ENCODE assay signal across 8 cellular contexts in the genomic region with DNA sequence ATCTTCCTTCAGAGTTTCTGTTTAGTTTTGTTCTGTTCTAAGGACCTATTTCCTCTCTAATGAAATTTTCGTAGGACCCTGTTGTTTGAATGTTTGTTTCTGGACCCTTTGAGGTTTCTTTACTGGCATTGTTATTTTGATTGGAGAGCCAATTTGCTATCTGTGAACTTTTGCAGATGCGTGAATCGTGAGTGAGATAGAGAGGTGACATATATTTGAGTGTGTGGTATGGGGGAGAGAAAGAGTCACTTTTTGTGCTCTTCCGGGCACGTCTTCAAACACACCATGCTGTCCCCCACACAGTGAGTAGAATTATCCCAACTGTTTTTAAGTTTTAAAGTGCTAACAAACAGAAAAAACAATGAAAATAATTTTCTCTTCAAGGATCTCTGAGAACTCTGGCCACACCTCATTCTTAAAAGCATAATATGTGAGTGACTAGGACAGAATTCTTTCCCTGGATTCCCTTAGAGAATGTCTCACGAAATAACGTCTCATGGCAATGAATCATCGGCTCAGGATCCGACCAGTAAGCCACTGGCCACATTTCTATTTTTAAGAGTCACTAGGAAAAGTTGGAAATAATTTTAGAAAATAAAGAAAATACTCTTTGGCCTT.
DNase-seq lines count a peak whose midpoint lies in the region; ATAC-seq, FAIRE-seq and TF ChIP-seq lines count a peak whose summit lies in the region.

No MANE protein-coding gene starts in this region.

- FAIRE-seq in HTR-8/SVneo (lab: Jason Lieb, UNC) (peak; percentile 23), small intestine (lab: Jason Lieb, UNC) (no peak)

- H3K27me3 Mint-ChIP-seq in activated naive CD8-positive, alpha-beta T cell treated with anti-CD3 and anti-CD28 coated beads, Interleukin-2, amount 50 U/mL, for 24 hours = no peaks in the 10 kb centered on the region

- TF ChIP-seq CTCF in hepatocyte (IDR thresholded peaks at IDR 0.05; ENCODE audit: poor library complexity) = no peak

- no peaks in the 10 kb centered on the region for H3K36me3 Mint-ChIP-seq in activated naive CD8-positive, alpha-beta T cell treated with anti-CD3 and anti-CD28 coated beads, Interleukin-2, amount 50 U/mL, for 24 hours (ENCODE audit: low read depth)

- H3K9me2 ChIP-seq in hepatocyte (replicated peaks; ENCODE audit: insufficient read depth) = no peaks in the 10 kb centered on the region

- peaks cover 61% of the 10 kb centered on the region for H3K4me1 Mint-ChIP-seq in activated naive CD8-positive, alpha-beta T cell treated with anti-CD3 and anti-CD28 coated beads, Interleukin-2, amount 50 U/mL, for 24 hours

- H3K36me3 ChIP-seq in hepatocyte (replicated peaks; ENCODE audit: insufficient read depth, low read depth) (no peaks in the 10 kb centered on the region), small intestine (ENCODE audit: control insufficient read depth in 2 of 2, insufficient read depth in 2 of 2, low read length in 2 of 2) (no peaks in the 10 kb centered on the region)

- H4K20me1 ChIP-seq in hepatocyte (ENCODE audit: insufficient read depth, poor library complexity, severe bottlenecking) = no peaks in the 10 kb centered on the region

- ATAC-seq in activated naive CD8-positive, alpha-beta T cell treated with anti-CD3 and anti-CD28 coated beads, Interleukin-2, amount 50 U/mL, for 24 hours = peak; percentile 88
- ATAC-seq in GM21423 (IDR thresholded peaks at IDR 0.05; ENCODE audit: unreplicated experiment) (no peak), GM19395 (IDR thresholded peaks at IDR 0.05; ENCODE audit: unreplicated experiment) (no peak)

- H3K27me3 ChIP-seq in hepatocyte (no peaks in the 10 kb centered on the region), small intestine (ENCODE audit: control insufficient read depth in 2 of 2, insufficient read depth in 2 of 2, low read length in 2 of 2) (no peaks in the 10 kb centered on the region)

- H3K4me2 ChIP-seq in hepatocyte = peak overlapping the region; percentile 68

- peak overlapping the region; percentile 79 for H3K4me3 Mint-ChIP-seq in activated naive CD8-positive, alpha-beta T cell treated with anti-CD3 and anti-CD28 coated beads, Interleukin-2, amount 50 U/mL, for 24 hours

- peak overlapping the region; percentile 11 for H2AFZ ChIP-seq in hepatocyte

- H3K9me3 Mint-ChIP-seq in activated naive CD8-positive, alpha-beta T cell treated with anti-CD3 and anti-CD28 coated beads, Interleukin-2, amount 50 U/mL, for 24 hours = peaks cover 11% of the 10 kb centered on the region

- H3K27ac ChIP-seq in hepatocyte (peak overlapping the region; percentile 96), small intestine (ENCODE audit: low read depth in 1 of 2, low read length in 1 of 2) (peak overlapping the region; percentile 58 to 89)

- H3K27ac Mint-ChIP-seq in activated naive CD8-positive, alpha-beta T cell treated with anti-CD3 and anti-CD28 coated beads, Interleukin-2, amount 50 U/mL, for 24 hours = peak overlapping the region; percentile 93

- H3K4me1 ChIP-seq in hepatocyte (ENCODE audit: insufficient read depth) (peaks cover 36% of the 10 kb centered on the region), small intestine (ENCODE audit: control insufficient read depth in 2 of 2, insufficient read depth in 1 of 2, low read depth in 1 of 2, low read length in 1 of 2) (peaks cover 0 to 6% of the 10 kb centered on the region in 2 donors)

- H3K79me2 ChIP-seq in hepatocyte = no peaks in the 10 kb centered on the region

- DNase-seq in AG20443 (ENCODE audit: low spot score) (peak; percentile 83), HTR-8/SVneo (ENCODE audit: insufficient read length, low spot score) (peak; percentile 92), hepatocyte (ENCODE audit: low spot score) (peak; percentile 76), small intestine (peak; percentile 46), NCI-H128 (lab: John Stamatoyannopoulos, UW; ENCODE audit: unreplicated experiment) (no peak)
- no peak for DNase-seq in activated naive CD8-positive, alpha-beta T cell treated with anti-CD3 and anti-CD28 coated beads, Interleukin-2, amount 50 U/mL, for 24 hours

- H3K4me3 ChIP-seq in hepatocyte (no peak overlapping the region), small intestine (ENCODE audit: low read depth in 1 of 2, low read length in 2 of 2) (no peak overlapping the region)

- H3K9me3 ChIP-seq in hepatocyte (ENCODE audit: low read depth) = no peaks in the 10 kb centered on the region
- H3K9me3 ChIP-seq in small intestine (ENCODE audit: control insufficient read depth, low read depth) = no peaks in the 10 kb centered on the region

- 21% methylated on average over 9 of the region's 9 CpGs for WGBS in hepatocyte (ENCODE audit: low lambda C conversion rate, missing lambda C conversion rate)
- 17 to 29% (median 20%) methylated on average over 9 of the region's 9 CpGs for WGBS in small intestine, 3 donors

Comparison
In these comparisons a context has a peak if more than half of its experiments do, and no peak if none do; other contexts are left out.
1. DNase-seq: peak in AG20443 (single experiment), HTR-8/SVneo (single experiment), hepatocyte (single experiment) and small intestine (single experiment); none in activated naive CD8-positive, alpha-beta T cell treated with anti-CD3 and anti-CD28 coated beads, Interleukin-2, amount 50 U/mL, for 24 hours (single experiment) and NCI-H128 (single experiment).